In genomic region chr6:109783245-109783990, GRCh38 we compare ENCODE assay signal across 7 cellular contexts.
DNase-seq lines count a peak whose midpoint lies in the region; TF ChIP-seq lines count a peak whose summit lies in the region.

No MANE protein-coding gene starts in this region.

- POLR2A ChIA-PET in HEK293T (lab: Yijun Ruan, JAX) = no interaction called here

- DNase-seq in ELR (ENCODE audit: low read depth) = peak; percentile 31
- DNase-seq in brain microvascular endothelial cell = no peak
- DNase-seq in mucosa of gallbladder (ENCODE audit: low spot score) = peak; percentile 29
- no peak for DNase-seq in NCI-H446 treated with DMSO at 0.1 percent for 48 hours (lab: John Stamatoyannopoulos, UW)
- no peak for DNase-seq in HEK293T (ENCODE audit: extremely low spot score)
- DNase-seq in amygdala (lab: John Stamatoyannopoulos, UW) = no peak

- H3K27ac ChIP-seq in brain microvascular endothelial cell = no peak overlapping the region

- CTCF ChIA-PET in HEK293T (lab: Yijun Ruan, JAX) = interaction anchor here (1.1 to 2.0 kb wide), 2 partner anchors 78 to 256 kb away, joined by 3 to 4 read pairs; no protein-coding TSS in a partner anchor

- H3K27me3 ChIP-seq in brain microvascular endothelial cell (replicated peaks) = no peaks in the 10 kb centered on the region

- no peaks in the 10 kb centered on the region for H3K36me3 ChIP-seq in brain microvascular endothelial cell (replicated peaks)

- H3K4me3 ChIP-seq in brain microvascular endothelial cell (ENCODE audit: low read depth, low read length) = no peak overlapping the region

- peak; percentile 55 for TF ChIP-seq CTCF in LNCAP (IDR thresholded peaks at IDR 0.05)
- peak; percentile 71 for TF ChIP-seq CTCF in brain microvascular endothelial cell (IDR thresholded peaks at IDR 0.05; ENCODE audit: low read depth, low read length, missing control alignments)

- in situ Hi-C loops in brain microvascular endothelial cell (cut with HindIII; ENCODE audit: low pct_ligation_motif_present, low sequenced_read_pairs) = no loop called here

TF ChIP-seq in HEK293T, 16 proteins besides CTCF, POLR2A, EP300 and RAD21:
- no peak for TF ChIP-seq LEF1 (IDR thresholded peaks at IDR 0.05; ENCODE audit: borderline replicate concordance)
- no peak for TF ChIP-seq L3MBTL2 (conservative IDR thresholded peaks at IDR 0.05)
- no peak for TF ChIP-seq SUZ12 (IDR thresholded peaks at IDR 0.05)
- no peak for TF ChIP-seq HDGF (IDR thresholded peaks at IDR 0.05; ENCODE audit: borderline replicate concordance)
- TF ChIP-seq CTBP1 (IDR thresholded peaks at IDR 0.05; ENCODE audit: borderline replicate concordance) = no peak
- no peak for TF ChIP-seq SP1 (IDR thresholded peaks at IDR 0.05)
- TF ChIP-seq FOXM1 (IDR thresholded peaks at IDR 0.05; ENCODE audit: borderline replicate concordance) = no peak
- TF ChIP-seq FOXA1 (IDR thresholded peaks at IDR 0.05) = no peak
- no peak for TF ChIP-seq ARNT (IDR thresholded peaks at IDR 0.05)
- no peak for TF ChIP-seq NFRKB (IDR thresholded peaks at IDR 0.05)
- TF ChIP-seq BHLHE40 (IDR thresholded peaks at IDR 0.05; ENCODE audit: borderline replicate concordance) = no peak
- no peak for TF ChIP-seq FOXK2 (IDR thresholded peaks at IDR 0.05)
- TF ChIP-seq TARDBP (IDR thresholded peaks at IDR 0.05) = no peak
- TF ChIP-seq PKNOX1 (IDR thresholded peaks at IDR 0.05) = no peak
- TF ChIP-seq ELF4 (IDR thresholded peaks at IDR 0.05) = no peak

Comparison
In these comparisons a context has a peak if more than half of its experiments do, and no peak if none do; other contexts are left out.
1. DNase-seq: peak in ELR (single experiment) and mucosa of gallbladder (single experiment); none in brain microvascular endothelial cell (single experiment), NCI-H446 treated with DMSO at 0.1 percent for 48 hours (single experiment), HEK293T (single experiment) and amygdala (0 of 56).